Comparison of ENCODE assay signal across 8 cellular contexts in the genomic region with DNA sequence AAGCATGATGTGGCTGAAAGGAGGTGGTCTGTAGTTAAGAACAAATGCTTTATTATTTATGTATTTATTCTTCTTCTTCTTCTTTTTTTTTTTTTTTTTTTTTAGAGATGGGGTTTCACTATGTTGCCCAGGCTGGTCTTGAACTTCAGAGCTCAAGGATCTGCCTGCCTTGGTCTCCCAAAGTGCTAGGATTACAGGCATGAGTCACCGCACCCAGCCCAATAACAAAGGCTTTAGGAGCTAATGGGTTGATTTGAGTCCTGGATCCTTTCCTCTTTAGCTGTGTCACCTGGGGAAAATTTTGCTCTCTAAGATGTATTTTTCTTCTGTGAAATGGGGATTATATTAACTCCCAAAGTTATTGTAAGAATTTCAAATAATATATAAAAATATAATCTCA.
"Had no signal": no experiment of that assay in that cellular context is flagged by ENCODE, and none has a peak within 500 bp of the region (broad histone marks: within the 10 kb centered on the region; RNA-seq: fewer than 3 reads in every experiment).

No MANE protein-coding gene starts in this region.

- ATAC-seq: GM23338, HCT116, HepG2 had no signal

- H3K27me3 Mint-ChIP-seq: IgD-negative memory B cell had no signal

- H3K9me3 ChIP-seq: HAP-1 had no signal

- H3K4me3 ChIP-seq: GM23338, HAP-1 had no signal

- H3K4me3 Mint-ChIP-seq: GM23338, HFFc6, IgD-negative memory B cell had no signal

- H3K27ac ChIP-seq: HL-60 had no signal

- H3K36me3 Mint-ChIP-seq: IgD-negative memory B cell had no signal

- H3K36me3 ChIP-seq: HAP-1 had no signal

- H3K9me3 Mint-ChIP-seq: GM23338, HFFc6, IgD-negative memory B cell had no signal

- DNase-seq: H7, HFFc6 had no signal

- H3K27ac Mint-ChIP-seq: HFFc6, IgD-negative memory B cell had no signal
